7 cellular contexts compared by ENCODE assay signal in genomic region chr18:78816916-78817315, GRCh38.
"Had no signal": no experiment of that assay in that cellular context is flagged by ENCODE, and none has a peak within 500 bp of the region (broad histone marks: within the 10 kb centered on the region; RNA-seq: fewer than 3 reads in every experiment).

No MANE protein-coding gene starts in this region.

- DNase-seq: H9, HCEC 1CT, KBM-7 had no signal

- H3K27ac Mint-ChIP-seq: GM23338, H9, IgD-negative memory B cell had no signal

- ATAC-seq: GM23338, HepG2 had no signal

- H3K4me1 Mint-ChIP-seq: GM23338, IgD-negative memory B cell had no signal

- H3K27ac ChIP-seq: HL-60 had no signal

- H3K9me3 Mint-ChIP-seq: H9 had no signal

- H3K36me3 Mint-ChIP-seq: IgD-negative memory B cell had no signal

- H3K4me3 ChIP-seq: GM23338 had no signal

- H3K4me3 Mint-ChIP-seq: GM23338, H9, IgD-negative memory B cell had no signal

- H3K27me3 Mint-ChIP-seq: IgD-negative memory B cell had no signal
